In the genomic region with DNA sequence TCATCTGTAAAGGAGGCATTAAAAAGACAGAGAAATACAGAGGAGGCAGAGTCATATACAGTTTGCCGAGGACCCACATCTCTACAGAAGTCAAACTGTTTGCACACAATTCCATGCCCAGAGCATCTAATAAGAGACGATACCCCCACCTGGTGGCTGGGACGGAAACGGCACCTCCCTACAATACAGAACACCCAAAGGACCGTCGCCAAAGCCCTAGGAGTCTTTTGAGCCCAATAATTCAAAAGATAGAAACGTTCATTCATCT, we compare ENCODE assay signal across 8 cellular contexts. TPM values are rescaled to one million over a fixed set of nuclear protein-coding genes. Genes with fewer than 3 reads are reported as not detected.
A peak's percentile ranks its signal among the peaks of the same experiment; 100 is the strongest.
DNase-seq lines count a peak whose midpoint lies in the region; ATAC-seq and TF ChIP-seq lines count a peak whose summit lies in the region.

No MANE protein-coding gene starts in this region.

- 2% methylated on average over 7 of the region's 7 CpGs for WGBS in SK-N-SH (ENCODE audit: low lambda C conversion rate)
- 0 to 2% (median 1%) methylated on average over 7 of the region's 7 CpGs for WGBS in ovary, 3 donors
- WGBS in tibial nerve, 2 donors: 0% methylated on average over 7 of the region's 7 CpGs

- TF ChIP-seq EP300 in SK-N-SH (IDR thresholded peaks at IDR 0.05; ENCODE audit: borderline replicate concordance in 1 of 2, low read depth in 1 of 2, low read length in 1 of 2) (no peak), ovary (IDR thresholded peaks at IDR 0.05) (no peak), tibial nerve (IDR thresholded peaks at IDR 0.05) (no peak)

- peaks cover 34% of the 10 kb centered on the region in 2 donors for H3K36me3 Mint-ChIP-seq in activated naive CD4-positive, alpha-beta T cell treated with anti-CD3 and anti-CD28 coated beads, Interleukin-2, amount 50 U/mL, for 72 hours
- no peaks in the 10 kb centered on the region for H3K36me3 Mint-ChIP-seq in glutamatergic neuron (ENCODE audit: unreplicated experiment)

- H3K27ac Mint-ChIP-seq in activated naive CD4-positive, alpha-beta T cell treated with anti-CD3 and anti-CD28 coated beads, Interleukin-2, amount 50 U/mL, for 72 hours: peak overlapping the region; percentile 99 to 100
- peak overlapping the region; percentile 90 for H3K27ac Mint-ChIP-seq in glutamatergic neuron (ENCODE audit: unreplicated experiment)

- POLR2A ChIA-PET in SK-N-SH (lab: Yijun Ruan, JAX): interaction anchor here (0.6 to 1.8 kb wide), 3 partner anchors 14 to 24 kb away, joined by 3 to 14 read pairs (median 4); a partner anchor contains a TSS

- H3K9me2 ChIP-seq in SK-N-SH: no peaks in the 10 kb centered on the region

- H3K79me2 ChIP-seq in SK-N-SH (ENCODE audit: insufficient read depth): peaks cover 65% of the 10 kb centered on the region

- H3K9ac ChIP-seq in SK-N-SH: peak overlapping the region; percentile 43; the same call in 1 of the 2 replicates

- peaks cover 33% of the 10 kb centered on the region for H3F3A ChIP-seq in SK-N-SH (replicated peaks; ENCODE audit: insufficient read depth)

- H3K9me3 Mint-ChIP-seq in activated naive CD4-positive, alpha-beta T cell treated with anti-CD3 and anti-CD28 coated beads, Interleukin-2, amount 50 U/mL, for 72 hours: no peaks in the 10 kb centered on the region
- H3K9me3 Mint-ChIP-seq in glutamatergic neuron (ENCODE audit: unreplicated experiment): peaks cover 28% of the 10 kb centered on the region

- intact Hi-C loops in ovary (cut with DNase I): loop anchor here in 2 of 4 donors (2.0 kb wide), 2 partner anchors 15 to 33 kb away; a partner anchor contains a TSS

- H2AFZ ChIP-seq in SK-N-SH (ENCODE audit: low read depth): no peak overlapping the region

- H3K27me3 Mint-ChIP-seq in glutamatergic neuron (ENCODE audit: unreplicated experiment): peaks cover 21% of the 10 kb centered on the region

- H3K9me3 ChIP-seq in SK-N-SH: no peaks in the 10 kb centered on the region
- no peaks in the 10 kb centered on the region for H3K9me3 ChIP-seq in ovary
- no peaks in the 10 kb centered on the region for H3K9me3 ChIP-seq in tibial nerve

- peak overlapping the region; percentile 28 for H3K4me3 Mint-ChIP-seq in glutamatergic neuron (ENCODE audit: unreplicated experiment)

- peaks cover 29% of the 10 kb centered on the region for H4K20me1 ChIP-seq in SK-N-SH (ENCODE audit: insufficient read depth)

- TF ChIP-seq POLR2A in ovary (IDR thresholded peaks at IDR 0.05) (no peak), tibial nerve (IDR thresholded peaks at IDR 0.05) (no peak)

- CTCF ChIA-PET in SK-N-SH (lab: Yijun Ruan, JAX): interaction anchor here (0.6 to 5.1 kb wide), 20 partner anchors 9 to 289 kb away, joined by 3 to 106 read pairs (median 4); a partner anchor contains a TSS

- no peak overlapping the region; the same call in 1 of the 2 replicates for H3K4me3 ChIP-seq in GM06990 (replicated peaks; ENCODE audit: low read depth, low read length)
- H3K4me3 ChIP-seq in SK-N-SH (ENCODE audit: low read depth in 2 of 2, low read length in 1 of 2): peak overlapping the region; percentile 66 to 92
- H3K4me3 ChIP-seq in ovary: no peak overlapping the region
- peak overlapping the region; percentile 8 to 96 (median 74) for H3K4me3 ChIP-seq in tibial nerve

- DNase-seq in GM06990 (ENCODE audit: extremely low read depth, insufficient read length) (no peak), NCI-H1092 (lab: John Stamatoyannopoulos, UW) (peak; percentile 66), SK-N-SH (peak; percentile 80), glutamatergic neuron (peak; percentile 84), ovary (peak; percentile 82 to 92 (median 88)), tibial nerve (ENCODE audit: low spot score in 2 of 2) (peak; percentile 96 to 99)
- peak in 1 of 2 donors; percentile 90 for DNase-seq in activated naive CD4-positive, alpha-beta T cell treated with anti-CD3 and anti-CD28 coated beads, Interleukin-2, amount 50 U/mL, for 72 hours (ENCODE audit: low spot score in 2 of 2)

- ATAC-seq in HG02610 (IDR thresholded peaks at IDR 0.05; ENCODE audit: unreplicated experiment): peak; percentile 29
- ATAC-seq in activated naive CD4-positive, alpha-beta T cell treated with anti-CD3 and anti-CD28 coated beads, Interleukin-2, amount 50 U/mL, for 72 hours: peak; percentile 40 to 50

- peaks cover 29 to 44% of the 10 kb centered on the region in 2 experiments; a peak in 3 of 4 replicates for H3K4me1 ChIP-seq in SK-N-SH (ENCODE audit: control insufficient read depth in 1 of 2, insufficient read depth in 2 of 2, low read depth in 1 of 2, low read length in 1 of 2)
- peaks cover 24% of the 10 kb centered on the region for H3K4me1 ChIP-seq in ovary (ENCODE audit: insufficient read depth)
- peaks cover 6 to 47% (median 34%) of the 10 kb centered on the region in 4 donors for H3K4me1 ChIP-seq in tibial nerve

- H3K4me2 ChIP-seq in SK-N-SH: peak overlapping the region; percentile 92

- TF ChIP-seq CTCF in GM06990 (IDR thresholded peaks at IDR 0.05; ENCODE audit: insufficient read depth, low read length, poor library complexity, severe bottlenecking) (peak; percentile 87), SK-N-SH (IDR thresholded peaks at IDR 0.05) (peak; percentile 98), glutamatergic neuron (IDR thresholded peaks at IDR 0.05; ENCODE audit: partially characterized antibody, unreplicated experiment) (peak; percentile 80), ovary (IDR thresholded peaks at IDR 0.05) (peak; percentile 39 to 94 (median 92)), tibial nerve (IDR thresholded peaks at IDR 0.05) (peak; percentile 88 to 99 (median 93))

- H3K36me3 ChIP-seq in GM06990 (ENCODE audit: control insufficient read depth, insufficient read depth, low read length) (peaks cover 19% of the 10 kb centered on the region), SK-N-SH (replicated peaks in 1 of 2; ENCODE audit: control insufficient read depth in 1 of 2, insufficient read depth in 2 of 2, low read length in 1 of 2) (peaks cover 3 to 7% of the 10 kb centered on the region in 2 experiments), ovary (no peaks in the 10 kb centered on the region), tibial nerve (peaks cover 10 to 33% (median 18%) of the 10 kb centered on the region in 3 donors)

- H3K27me3 ChIP-seq in GM06990 (replicated peaks; ENCODE audit: control insufficient read depth, insufficient read depth, low read length) (no peaks in the 10 kb centered on the region), SK-N-SH (ENCODE audit: insufficient read depth) (no peaks in the 10 kb centered on the region), ovary (no peaks in the 10 kb centered on the region), tibial nerve (no peaks in the 10 kb centered on the region)

- TF ChIP-seq RAD21 in SK-N-SH (IDR thresholded peaks at IDR 0.05; ENCODE audit: low read length): peak; percentile 92

- H3K27ac ChIP-seq in SK-N-SH (ENCODE audit: low read depth in 2 of 2, low read length in 1 of 2) (peak overlapping the region; percentile 74 to 91), ovary (peak overlapping the region; percentile 87 to 98), tibial nerve (peak overlapping the region; percentile 94 to 100 (median 100))

- peaks cover 25% of the 10 kb centered on the region for H3K4me1 Mint-ChIP-seq in glutamatergic neuron (ENCODE audit: low read depth, unreplicated experiment)

TF ChIP-seq in SK-N-SH, 30 proteins besides CTCF, POLR2A, EP300 and RAD21 (continues in another document):
- no peak for TF ChIP-seq FOSL2 (IDR thresholded peaks at IDR 0.05; ENCODE audit: borderline replicate concordance, low read depth)
- no peak for TF ChIP-seq RFX5 (IDR thresholded peaks at IDR 0.05; ENCODE audit: low read length)

RNA-seq across cellular contexts. Expression of a gene that starts 0.7 kb away (rescaled TPM):
- 13.6 and 13.8 TPM in 2 replicates for polyA plus RNA-seq in SK-N-SH (2012; rRNA removed)
- polyA plus RNA-seq in SK-N-SH (2012; cell fraction: cytosol; rRNA removed): 2.8 and 4.6 TPM in 2 replicates
- polyA plus RNA-seq in SK-N-SH (2012; cell fraction: nucleus; rRNA removed): 85.4 and 89.2 TPM in 2 replicates
- 10 to 100 TPM; 52.4 to 55.6 TPM for total RNA-seq in activated naive CD4-positive, alpha-beta T cell treated with anti-CD3 and anti-CD28 coated beads, Interleukin-2, amount 50 U/mL, for 72 hours
- total RNA-seq in glutamatergic neuron (ENCODE audit: unreplicated experiment): 205 TPM
- 10 to 100 TPM in 6 of 7 donors, 1 to 10 TPM in 1; 8.6 to 68.0 (median 33.9) TPM for total RNA-seq in ovary
- 10 to 100 TPM; 12.9 to 23.0 TPM for polyA plus RNA-seq in ovary
- total RNA-seq in tibial nerve: 10 to 100 TPM; 20.1 to 62.1 (median 35.6) TPM

RNA-seq across cellular contexts. Expression of a gene that starts 5.1 kb away (rescaled TPM):
- polyA plus RNA-seq in SK-N-SH (2012; rRNA removed) (19.7 and 49.3 TPM in 2 replicates), ovary (100 to 1,000 TPM; 204 to 320 TPM)
- polyA plus RNA-seq in SK-N-SH (2012; cell fraction: cytosol; rRNA removed): 21.0 and 26.5 TPM in 2 replicates
- polyA plus RNA-seq in SK-N-SH (2012; cell fraction: nucleus; rRNA removed): 127 and 135 TPM in 2 replicates
- total RNA-seq in activated naive CD4-positive, alpha-beta T cell treated with anti-CD3 and anti-CD28 coated beads, Interleukin-2, amount 50 U/mL, for 72 hours: 100 to 1,000 TPM in 1 of 2 donors, 10 to 100 TPM in 1; 59.7 to 183 TPM
- total RNA-seq in glutamatergic neuron (ENCODE audit: unreplicated experiment) (3.1 TPM), ovary (100 to 1,000 TPM in 6 of 7 donors, 10 to 100 TPM in 1; 78.1 to 995 (median 152) TPM), tibial nerve (100 to 1,000 TPM; 125 to 274 (median 178) TPM)

RNA-seq across cellular contexts. Expression of a gene that starts 20.6 kb away (rescaled TPM):
- polyA plus RNA-seq in SK-N-SH (2012; rRNA removed) (32.0 and 33.1 TPM in 2 replicates), ovary (10 to 100 TPM; 43.5 to 48.8 TPM)
- 23.5 and 29.6 TPM in 2 replicates for polyA plus RNA-seq in SK-N-SH (2012; cell fraction: cytosol; rRNA removed)
- 21.0 and 21.9 TPM in 2 replicates for polyA plus RNA-seq in SK-N-SH (2012; cell fraction: nucleus; rRNA removed)
- 10 to 100 TPM; 22.2 to 23.6 TPM for total RNA-seq in activated naive CD4-positive, alpha-beta T cell treated with anti-CD3 and anti-CD28 coated beads, Interleukin-2, amount 50 U/mL, for 72 hours
- total RNA-seq in glutamatergic neuron (ENCODE audit: unreplicated experiment) (30.1 TPM), ovary (10 to 100 TPM; 27.7 to 62.9 (median 59.9) TPM), tibial nerve (10 to 100 TPM; 32.9 to 52.5 (median 37.6) TPM)

RNA-seq across cellular contexts. Expression of a gene that starts 20.9 kb away (rescaled TPM):
- polyA plus RNA-seq in SK-N-SH (2012; rRNA removed) (57.6 and 65.3 TPM in 2 replicates), ovary (10 to 100 TPM; 52.7 to 78.1 TPM)
- 55.9 and 65.2 TPM in 2 replicates for polyA plus RNA-seq in SK-N-SH (2012; cell fraction: cytosol; rRNA removed)
- 76.8 and 79.5 TPM in 2 replicates for polyA plus RNA-seq in SK-N-SH (2012; cell fraction: nucleus; rRNA removed)
- total RNA-seq in activated naive CD4-positive, alpha-beta T cell treated with anti-CD3 and anti-CD28 coated beads, Interleukin-2, amount 50 U/mL, for 72 hours: 10 to 100 TPM; 42.2 to 58.2 TPM
- total RNA-seq in glutamatergic neuron (ENCODE audit: unreplicated experiment) (36.2 TPM), ovary (10 to 100 TPM; 31.0 to 60.2 (median 47.4) TPM), tibial nerve (10 to 100 TPM; 30.8 to 48.3 (median 44.3) TPM)

RNA-seq across cellular contexts. Expression of a gene that starts 24.0 kb away (rescaled TPM):
- polyA plus RNA-seq in SK-N-SH (2012; rRNA removed) (5,038 and 7,541 TPM in 2 replicates), ovary (1,000 to 10,000 TPM; 2,348 to 7,403 TPM)
- polyA plus RNA-seq in SK-N-SH (2012; cell fraction: cytosol; rRNA removed): 3,850 and 5,242 TPM in 2 replicates
- 1,787 and 2,864 TPM in 2 replicates for polyA plus RNA-seq in SK-N-SH (2012; cell fraction: nucleus; rRNA removed)
- 1,000 to 10,000 TPM; 3,128 to 3,624 TPM for total RNA-seq in activated naive CD4-positive, alpha-beta T cell treated with anti-CD3 and anti-CD28 coated beads, Interleukin-2, amount 50 U/mL, for 72 hours
- total RNA-seq in glutamatergic neuron (ENCODE audit: unreplicated experiment) (912 TPM), ovary (1,000 to 10,000 TPM; 3,321 to 5,287 (median 4,531) TPM), tibial nerve (1,000 to 10,000 TPM; 1,048 to 1,762 (median 1,462) TPM)

Comparison
In these comparisons a context has a peak if more than half of its experiments do, and no peak if none do; other contexts are left out.
1. H3K4me3 ChIP-seq: peak in SK-N-SH (2 of 2) and tibial nerve (4 of 4); none in GM06990 (single experiment) and ovary (single experiment).
2. RNA of a gene that starts 5.1 kb away (total RNA-seq): 125 to 274 TPM in tibial nerve, 59.7 to 183 TPM in activated naive CD4-positive, alpha-beta T cell treated with anti-CD3 and anti-CD28 coated beads, Interleukin-2, amount 50 U/mL, for 72 hours and 78.1 to 995 TPM in ovary; 3.1 TPM in glutamatergic neuron (single experiment); every median in the first group is over 10 times any median in the second.
3. Peak in every context shown above with its lines, with median percentiles within 50 percentile points of each other: CTCF ChIP-seq and H3K27ac ChIP-seq.